ENCODE assay signal across 8 cellular contexts in the genomic region with DNA sequence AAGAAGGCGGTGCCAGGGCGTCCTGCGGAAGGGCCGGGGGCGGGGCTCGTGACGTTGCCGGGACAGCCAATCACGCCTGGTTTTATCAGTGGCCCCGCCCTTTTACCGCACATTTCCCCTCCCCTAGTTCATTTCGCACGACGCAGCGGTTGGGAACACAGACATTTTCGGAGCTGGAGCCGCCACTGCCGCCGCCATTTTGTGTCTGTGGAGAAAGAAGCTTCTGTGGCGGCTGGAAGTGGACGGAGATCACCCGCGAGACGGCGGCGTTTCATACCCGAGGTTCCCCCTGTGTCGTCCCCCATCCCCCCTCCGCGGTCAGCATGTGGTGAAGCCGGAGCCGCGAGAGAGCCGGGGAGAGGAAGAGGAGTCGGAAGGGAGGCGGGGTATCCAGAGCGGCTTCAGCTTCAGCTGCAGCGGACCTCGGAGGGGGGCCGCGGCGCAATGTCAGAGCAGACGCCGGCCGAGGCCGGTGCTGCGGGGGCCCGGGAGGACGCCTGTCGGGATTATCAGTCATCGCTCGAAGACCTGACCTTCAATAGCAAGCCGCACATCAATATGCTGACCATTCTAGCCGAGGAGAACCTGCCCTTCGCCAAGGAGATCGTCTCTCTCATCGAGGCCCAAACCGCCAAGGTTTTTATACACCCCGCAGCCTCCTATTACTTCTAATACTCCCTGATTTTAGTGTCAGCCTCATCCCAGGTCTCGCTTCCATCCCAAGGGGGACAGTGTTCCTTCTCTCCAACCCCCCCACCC. TPM values are rescaled to one million over a fixed set of nuclear protein-coding genes. Genes with fewer than 3 reads are reported as not detected.
DNase-seq lines count a peak whose midpoint lies in the region; ATAC-seq and TF ChIP-seq lines count a peak whose summit lies in the region.

A gene with protein sequence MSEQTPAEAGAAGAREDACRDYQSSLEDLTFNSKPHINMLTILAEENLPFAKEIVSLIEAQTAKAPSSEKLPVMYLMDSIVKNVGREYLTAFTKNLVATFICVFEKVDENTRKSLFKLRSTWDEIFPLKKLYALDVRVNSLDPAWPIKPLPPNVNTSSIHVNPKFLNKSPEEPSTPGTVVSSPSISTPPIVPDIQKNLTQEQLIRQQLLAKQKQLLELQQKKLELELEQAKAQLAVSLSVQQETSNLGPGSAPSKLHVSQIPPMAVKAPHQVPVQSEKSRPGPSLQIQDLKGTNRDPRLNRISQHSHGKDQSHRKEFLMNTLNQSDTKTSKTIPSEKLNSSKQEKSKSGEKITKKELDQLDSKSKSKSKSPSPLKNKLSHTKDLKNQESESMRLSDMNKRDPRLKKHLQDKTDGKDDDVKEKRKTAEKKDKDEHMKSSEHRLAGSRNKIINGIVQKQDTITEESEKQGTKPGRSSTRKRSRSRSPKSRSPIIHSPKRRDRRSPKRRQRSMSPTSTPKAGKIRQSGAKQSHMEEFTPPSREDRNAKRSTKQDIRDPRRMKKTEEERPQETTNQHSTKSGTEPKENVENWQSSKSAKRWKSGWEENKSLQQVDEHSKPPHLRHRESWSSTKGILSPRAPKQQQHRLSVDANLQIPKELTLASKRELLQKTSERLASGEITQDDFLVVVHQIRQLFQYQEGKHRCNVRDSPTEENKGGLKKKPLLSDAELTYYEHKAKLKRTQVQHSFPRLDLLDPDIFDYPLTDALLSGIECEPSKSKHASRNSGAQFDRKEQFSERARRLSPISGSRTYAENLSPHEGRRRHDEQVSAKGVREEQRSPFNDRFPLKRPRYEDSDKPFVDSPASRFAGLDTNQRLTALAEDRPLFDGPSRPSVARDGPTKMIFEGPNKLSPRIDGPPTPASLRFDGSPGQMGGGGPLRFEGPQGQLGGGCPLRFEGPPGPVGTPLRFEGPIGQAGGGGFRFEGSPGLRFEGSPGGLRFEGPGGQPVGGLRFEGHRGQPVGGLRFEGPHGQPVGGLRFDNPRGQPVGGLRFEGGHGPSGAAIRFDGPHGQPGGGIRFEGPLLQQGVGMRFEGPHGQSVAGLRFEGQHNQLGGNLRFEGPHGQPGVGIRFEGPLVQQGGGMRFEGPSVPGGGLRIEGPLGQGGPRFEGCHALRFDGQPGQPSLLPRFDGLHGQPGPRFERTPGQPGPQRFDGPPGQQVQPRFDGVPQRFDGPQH (N-terminal part only) (plus strand): TSS at position 136 of the 759 bp plus-strand sequence. CDS start 309 bp downstream, at position 445.

- dilution Hi-C loops in mammary epithelial cell (cut with HindIII; ENCODE audit: low sequenced_read_pairs) = loop anchor here (5.0 kb wide), 1 partner anchor 85 kb away; a partner anchor contains a TSS

- TF ChIP-seq POLR2A in stomach (IDR thresholded peaks at IDR 0.05) = peak in 2 of 4 donors; percentile 99

- peaks cover 11% of the 10 kb centered on the region for H4K20me1 ChIP-seq in mammary epithelial cell (ENCODE audit: insufficient read depth, low read length)

- H3K4me2 ChIP-seq in mammary epithelial cell (ENCODE audit: insufficient read depth, low read depth, low read length) = peak within 1 kb of the TSS; percentile 89

- H2AFZ ChIP-seq in mammary epithelial cell (ENCODE audit: low read depth, low read length) = peak within 1 kb of the TSS; percentile 98

- peak; percentile 8 for ATAC-seq in GM21723 (IDR thresholded peaks at IDR 0.05; ENCODE audit: unreplicated experiment)

- TF ChIP-seq EP300 in stomach (IDR thresholded peaks at IDR 0.05) = no peak

- H3K9ac ChIP-seq in mammary epithelial cell (ENCODE audit: insufficient read depth, low read length) = peak within 1 kb of the TSS; percentile 100

- H3K79me2 ChIP-seq in mammary epithelial cell (ENCODE audit: insufficient read depth, low read length) = peaks cover 53% of the 10 kb centered on the region

- H3K4me1 ChIP-seq in mammary epithelial cell (ENCODE audit: insufficient read depth, low read length) (peaks cover 21% of the 10 kb centered on the region), stomach (peaks cover 10 to 36% (median 32%) of the 10 kb centered on the region in 4 donors)

- CTCF ChIA-PET in mammary epithelial cell (lab: Charles Lee; ENCODE audit: low non-redundant PET) = interaction anchor here (0.7 kb wide), 1 partner anchor 1406 kb away, joined by 29 read pairs; no protein-coding TSS in a partner anchor

- H3K27me3 ChIP-seq in MG63 = no peaks in the 10 kb centered on the region
- H3K27me3 ChIP-seq in mammary epithelial cell (ENCODE audit: insufficient read depth, low read length) = no peaks in the 10 kb centered on the region
- H3K27me3 ChIP-seq in layer of hippocampus (ENCODE audit: control insufficient read depth, insufficient read depth, low read length) = no peaks in the 10 kb centered on the region
- H3K27me3 ChIP-seq in stomach = no peaks in the 10 kb centered on the region

- TF ChIP-seq CTCF in mammary epithelial cell (conservative IDR thresholded peaks at IDR 0.05 in 1 of 2, IDR thresholded peaks at IDR 0.05 in 1 of 2; ENCODE audit: extremely low read depth in 1 of 2, insufficient read depth in 1 of 2, low read depth in 1 of 2, low read length in 2 of 2) = no peak
- no peak for TF ChIP-seq CTCF in stomach (IDR thresholded peaks at IDR 0.05)

- H3K27ac ChIP-seq in mammary epithelial cell (ENCODE audit: insufficient read depth, low read depth, low read length) (peak within 1 kb of the TSS; percentile 96), layer of hippocampus (ENCODE audit: low read depth, low read length) (peak within 1 kb of the TSS; percentile 98), stomach (peak within 1 kb of the TSS; percentile 98 to 100 (median 99))

- no peaks in the 10 kb centered on the region for H3K9me3 ChIP-seq in MG63
- no peaks in the 10 kb centered on the region for H3K9me3 ChIP-seq in mammary epithelial cell (replicated peaks; ENCODE audit: insufficient read depth, low read length)
- H3K9me3 ChIP-seq in stomach = no peaks in the 10 kb centered on the region

- DNase-seq in D341Med (ENCODE audit: low spot score) = peak; percentile 69
- no peak for DNase-seq in MG63
- DNase-seq in mammary epithelial cell = no peak
- no peak for DNase-seq in stomach
- DNase-seq in dedifferentiated amniotic fluid mesenchymal stem cell (ENCODE audit: extremely low spot score) = no peak
- DNase-seq in midbrain (lab: John Stamatoyannopoulos, UW) = no peak

- in situ Hi-C loops in mammary epithelial cell (cut with MboI; ENCODE audit: low sequenced_read_pairs in 2 of 2) = no loop called here

- WGBS in mammary epithelial cell (ENCODE audit: low coverage, missing lambda C conversion rate) = 3% methylated on average over 17 of the region's 60 CpGs
- WGBS in stomach, 5 donors = 0 to 2% (median 1%) methylated on average over 45 to 60 of the region's 60 CpGs

- intact Hi-C loops in mammary epithelial cell (cut with micrococcal nuclease) (loop anchor here (1.0 to 5.0 kb wide), 8 partner anchors 36 to 256 kb away; a partner anchor contains a TSS), stomach (cut with DNase I; ENCODE audit: low total_unique reads) (loop anchor here (10.0 kb wide), 1 partner anchor 82 kb away; a partner anchor contains a TSS)

- H3K36me3 ChIP-seq in MG63 (peaks cover 43% of the 10 kb centered on the region), mammary epithelial cell (ENCODE audit: insufficient read depth, low read length) (no peaks in the 10 kb centered on the region), stomach (peaks cover 0 to 6% (median 3%) of the 10 kb centered on the region in 4 donors)

- H3K4me3 ChIP-seq in MG63 (peak within 1 kb of the TSS; percentile 97), mammary epithelial cell (replicated peaks in 1 of 3; ENCODE audit: insufficient read depth in 1 of 3, low read depth in 2 of 3, low read length in 3 of 3) (peak within 1 kb of the TSS; percentile 91 to 100 (median 98)), stomach (peak within 1 kb of the TSS; percentile 76 to 98 (median 88))

- BruUV-seq in mammary epithelial cell (replicated peaks; lab: Mats Ljungman, UMichigan) = TSS peak; percentile 59

RNA-seq across cellular contexts. Expression of the gene that starts here (rescaled TPM):
- 18.0 and 48.3 TPM in 2 replicates for total RNA-seq in MG63 (2014; rRNA removed; shearing (Covaris generic); ENCODE audit: low replicate concordance)
- 10 to 100 TPM; 36.3 to 42.9 TPM for total RNA-seq in mammary epithelial cell
- polyA plus RNA-seq in mammary epithelial cell = 16.4 TPM
- 12.3 TPM for polyA minus RNA-seq in mammary epithelial cell
- total RNA-seq in stomach = 10 to 100 TPM; 58.0 to 87.2 (median 75.9) TPM
- polyA plus RNA-seq in stomach = 10 to 100 TPM; 10.1 to 25.4 (median 12.8) TPM
